ENCODE assay signal across 11 cellular contexts in the genomic region with DNA sequence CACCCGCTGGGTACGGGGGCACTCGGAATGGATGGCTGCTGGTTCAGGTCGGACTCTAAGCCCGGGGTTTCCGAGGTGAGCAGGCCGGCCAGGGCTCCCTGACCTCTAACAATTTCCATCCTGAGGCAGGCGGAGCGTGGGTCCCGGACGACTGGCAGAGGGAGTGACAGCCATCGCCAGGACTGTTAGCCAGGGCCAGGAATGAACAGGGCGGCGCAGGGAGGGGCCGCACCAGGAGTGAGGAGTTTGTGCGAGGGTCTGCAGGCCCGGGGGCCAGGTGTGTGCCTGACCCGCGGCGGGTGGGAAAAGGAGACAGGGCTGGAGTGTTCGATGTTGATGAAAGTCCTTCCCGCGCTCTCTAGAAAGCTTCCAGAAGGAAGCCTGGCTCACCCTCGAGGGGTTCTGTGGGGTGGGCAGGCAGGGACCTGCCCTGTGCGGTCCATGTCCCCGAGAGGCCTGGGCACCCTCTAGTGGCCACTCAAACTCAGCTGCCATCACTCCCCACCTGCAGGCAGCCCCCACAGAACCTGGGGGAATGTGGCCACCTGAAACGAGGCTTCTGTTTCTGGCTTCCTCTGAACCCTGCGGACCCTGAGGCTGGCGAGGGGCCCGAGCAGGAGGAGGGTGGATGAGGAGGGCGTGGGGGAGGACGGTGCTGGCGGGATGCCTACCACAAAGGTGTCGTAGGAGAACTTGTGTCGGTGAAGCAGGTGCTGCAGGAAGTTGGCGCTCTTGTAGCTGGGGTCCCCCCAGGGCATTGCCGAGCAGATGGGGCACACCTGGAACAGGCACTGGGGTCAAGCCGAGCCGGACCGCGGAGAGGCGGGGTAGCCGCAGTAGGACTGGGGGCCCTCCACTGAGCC. TPM values are rescaled to one million over a fixed set of nuclear protein-coding genes. Genes with fewer than 3 reads are reported as not detected.
DNase-seq lines count a peak whose midpoint lies in the region; ATAC-seq and TF ChIP-seq lines count a peak whose summit lies in the region.
"Had no signal": no experiment of that assay in that cellular context is flagged by ENCODE, and none has a peak within 500 bp of the region (broad histone marks: within the 10 kb centered on the region; RNA-seq: fewer than 3 reads in every experiment).

No MANE protein-coding gene starts in this region.

- peak overlapping the region; percentile 56 for H3K4me3 Mint-ChIP-seq in activated naive CD8-positive, alpha-beta T cell
- H3K4me3 Mint-ChIP-seq in activated naive CD8-positive, alpha-beta T cell treated with anti-CD3 and anti-CD28 coated beads, Interleukin-2, amount 50 U/mL, for 24 hours = no peak overlapping the region
- H3K4me3 Mint-ChIP-seq in endodermal cell = no peak overlapping the region
- H3K4me3 Mint-ChIP-seq: brain had no signal

- H3K27me3 Mint-ChIP-seq in activated naive CD8-positive, alpha-beta T cell = no peaks in the 10 kb centered on the region
- no peaks in the 10 kb centered on the region for H3K27me3 Mint-ChIP-seq in activated naive CD8-positive, alpha-beta T cell treated with anti-CD3 and anti-CD28 coated beads, Interleukin-2, amount 50 U/mL, for 24 hours
- no peaks in the 10 kb centered on the region for H3K27me3 Mint-ChIP-seq in endodermal cell (ENCODE audit: insufficient read depth)
- H3K27me3 Mint-ChIP-seq: brain had no signal

- WGBS in endodermal cell (ENCODE audit: insufficient coverage in 1 of 2, insufficient read length in 1 of 2), 2 experiments = 92 to 93% methylated on average over 14 to 43 of the region's 43 CpGs
- 82 to 86% (median 85%) methylated on average over 33 to 43 of the region's 43 CpGs for WGBS in spleen, 5 donors

- H3K9me3 Mint-ChIP-seq in activated naive CD8-positive, alpha-beta T cell (ENCODE audit: low read depth) = no peaks in the 10 kb centered on the region
- no peaks in the 10 kb centered on the region for H3K9me3 Mint-ChIP-seq in activated naive CD8-positive, alpha-beta T cell treated with anti-CD3 and anti-CD28 coated beads, Interleukin-2, amount 50 U/mL, for 24 hours
- H3K9me3 Mint-ChIP-seq in endodermal cell = no peaks in the 10 kb centered on the region
- H3K9me3 Mint-ChIP-seq: brain had no signal

- peak overlapping the region; percentile 54 for H3K27ac Mint-ChIP-seq in activated naive CD8-positive, alpha-beta T cell
- H3K27ac Mint-ChIP-seq in activated naive CD8-positive, alpha-beta T cell treated with anti-CD3 and anti-CD28 coated beads, Interleukin-2, amount 50 U/mL, for 24 hours = no peak overlapping the region
- no peak overlapping the region for H3K27ac Mint-ChIP-seq in endodermal cell

- H3K9me3 ChIP-seq in endodermal cell (ENCODE audit: control insufficient read depth, low read length) (no peaks in the 10 kb centered on the region), spleen (no peaks in the 10 kb centered on the region)
- H3K9me3 ChIP-seq: testis had no signal

- H3K27ac ChIP-seq in endodermal cell (ENCODE audit: low read depth, low read length) (no peak overlapping the region), spleen (peak overlapping the region in 6 of 8 donors; percentile 13 to 98 (median 94))
- H3K27ac ChIP-seq: testis had no signal

- H3K36me3 Mint-ChIP-seq in activated naive CD8-positive, alpha-beta T cell = no peaks in the 10 kb centered on the region
- peaks cover 4% of the 10 kb centered on the region for H3K36me3 Mint-ChIP-seq in activated naive CD8-positive, alpha-beta T cell treated with anti-CD3 and anti-CD28 coated beads, Interleukin-2, amount 50 U/mL, for 24 hours (ENCODE audit: low read depth)
- peaks cover 9% of the 10 kb centered on the region for H3K36me3 Mint-ChIP-seq in endodermal cell (ENCODE audit: low read depth)
- H3K36me3 Mint-ChIP-seq: brain had no signal

- peak; percentile 38 for TF ChIP-seq CTCF in LNCaP clone FGC (IDR thresholded peaks at IDR 0.05; ENCODE audit: control insufficient read depth, extremely low read depth, insufficient read depth)
- peak; percentile 77 for TF ChIP-seq CTCF in endodermal cell (conservative IDR thresholded peaks at IDR 0.05)
- TF ChIP-seq CTCF in spleen (IDR thresholded peaks at IDR 0.05 in 8 of 11, conservative IDR thresholded peaks at IDR 0.05 in 3 of 11) = peak in 4 of 11 experiments; percentile 17 to 53 (median 34)

- no peaks in the 10 kb centered on the region for H3K27me3 ChIP-seq in endodermal cell (ENCODE audit: control insufficient read depth, insufficient read depth, low read length, poor library complexity, severe bottlenecking)
- no peaks in the 10 kb centered on the region for H3K27me3 ChIP-seq in spleen (replicated peaks in 1 of 7)
- H3K27me3 ChIP-seq: testis had no signal

- no peaks in the 10 kb centered on the region for H3K4me1 ChIP-seq in endodermal cell (ENCODE audit: control insufficient read depth, insufficient read depth, low read length)
- H3K4me1 ChIP-seq in spleen = peaks cover 39 to 73% (median 62%) of the 10 kb centered on the region in 6 donors

- intact Hi-C loops in spleen (cut with DNase I; ENCODE audit: low total_unique reads) = no loop called here

- DNase-seq in activated naive CD8-positive, alpha-beta T cell treated with anti-CD3 and anti-CD28 coated beads, Interleukin-2, amount 50 U/mL, for 24 hours = no peak
- no peak for DNase-seq in LNCaP clone FGC (ENCODE audit: low read depth)
- DNase-seq in endodermal cell = peak; percentile 76
- no peak for DNase-seq in spleen
- no peak for DNase-seq in activated CD4-positive, alpha-beta T cell treated with anti-CD3 and anti-CD28 coated beads for 1 hour
- DNase-seq: testis had no signal

- no peak for ATAC-seq in activated naive CD8-positive, alpha-beta T cell treated with anti-CD3 and anti-CD28 coated beads, Interleukin-2, amount 50 U/mL, for 24 hours
- ATAC-seq in HG03521 (IDR thresholded peaks at IDR 0.05; ENCODE audit: unreplicated experiment) (no peak), HG02884 (IDR thresholded peaks at IDR 0.05; ENCODE audit: unreplicated experiment) (no peak)

- H3K9ac ChIP-seq in endodermal cell (ENCODE audit: extremely low read depth, low read length, poor library complexity, severe bottlenecking) = no peak overlapping the region

- H3K4me3 ChIP-seq in LNCaP clone FGC (ENCODE audit: low read depth, low read length) = no peak overlapping the region
- H3K4me3 ChIP-seq in endodermal cell (ENCODE audit: low read length) = no peak overlapping the region
- H3K4me3 ChIP-seq in spleen = no peak overlapping the region
- H3K4me3 ChIP-seq: skin epidermis, testis had no signal

- H3K36me3 ChIP-seq in endodermal cell (ENCODE audit: control insufficient read depth, insufficient read depth, low read length) = no peaks in the 10 kb centered on the region
- peaks cover 0 to 75% (median 46%) of the 10 kb centered on the region in 6 donors for H3K36me3 ChIP-seq in spleen

- peaks cover 38% of the 10 kb centered on the region for H3K4me1 Mint-ChIP-seq in activated naive CD8-positive, alpha-beta T cell (ENCODE audit: low read depth)
- H3K4me1 Mint-ChIP-seq in activated naive CD8-positive, alpha-beta T cell treated with anti-CD3 and anti-CD28 coated beads, Interleukin-2, amount 50 U/mL, for 24 hours = peaks cover 40% of the 10 kb centered on the region
- no peaks in the 10 kb centered on the region for H3K4me1 Mint-ChIP-seq in endodermal cell
- H3K4me1 Mint-ChIP-seq: brain had no signal

- no peak for TF ChIP-seq POLR2A in spleen (IDR thresholded peaks at IDR 0.05)

RNA-seq across cellular contexts. Expression of a gene that starts 8.1 kb away (rescaled TPM):
- total RNA-seq in endodermal cell (10 to 100 TPM; 24.2 to 27.2 TPM), spleen (100 to 1,000 TPM in 3 of 7 donors, 10 to 100 TPM in 4; 63.7 to 135 (median 99.1) TPM)
- polyA plus RNA-seq in endodermal cell (2013, experiment 1 of 2) = 37.1 TPM
- polyA plus RNA-seq in endodermal cell (2013, experiment 2 of 2) = 29.8 TPM
- 100 to 1,000 TPM in 1 of 3 donors, 10 to 100 TPM in 2; 55.7 to 132 (median 75.1) TPM for polyA plus RNA-seq in spleen

RNA-seq across cellular contexts. Expression of a gene that starts 8.2 kb away (rescaled TPM):
- total RNA-seq in endodermal cell (10 to 100 TPM; 16.7 to 24.3 TPM), spleen (10 to 100 TPM in 4 of 7 donors, 1 to 10 TPM in 3; 7.2 to 28.2 (median 11.7) TPM)
- polyA plus RNA-seq in endodermal cell (2013, experiment 1 of 2) = 20.6 TPM
- polyA plus RNA-seq in endodermal cell (2013, experiment 2 of 2) = 14.3 TPM
- polyA plus RNA-seq in spleen = 10 to 100 TPM; 16.6 to 24.5 (median 16.8) TPM

RNA-seq across cellular contexts. Expression of a gene that starts 11.8 kb away (rescaled TPM):
- total RNA-seq in endodermal cell (1 to 10 TPM in 1 of 2 donors, under 1 TPM in 1; 0.77 to 2.1 TPM), spleen (1 to 10 TPM; 4.8 to 7.6 (median 6.0) TPM)
- polyA plus RNA-seq in endodermal cell (2013, experiment 1 of 2) = 0.75 TPM
- 0.46 TPM for polyA plus RNA-seq in endodermal cell (2013, experiment 2 of 2)
- polyA plus RNA-seq in spleen = 1 to 10 TPM; 5.6 to 7.8 (median 7.1) TPM

RNA-seq across cellular contexts. Expression of a gene that starts 35.2 kb away (rescaled TPM):
- total RNA-seq in endodermal cell = 10 to 100 TPM; 79.8 to 81.4 TPM
- 111 TPM for polyA plus RNA-seq in endodermal cell (2013, experiment 1 of 2)
- 106 TPM for polyA plus RNA-seq in endodermal cell (2013, experiment 2 of 2)
- total RNA-seq in spleen = 10 to 100 TPM; 24.1 to 49.3 (median 35.1) TPM
- polyA plus RNA-seq in spleen = 10 to 100 TPM; 35.1 to 74.9 (median 57.3) TPM

RNA-seq across cellular contexts. Expression of a gene that starts 47.2 kb away (rescaled TPM):
- total RNA-seq in endodermal cell (100 to 1,000 TPM; 188 to 220 TPM), spleen (100 to 1,000 TPM; 557 to 820 (median 628) TPM)
- polyA plus RNA-seq in endodermal cell (2013, experiment 1 of 2) = 63.0 TPM
- polyA plus RNA-seq in endodermal cell (2013, experiment 2 of 2) = 54.6 TPM
- polyA plus RNA-seq in spleen = 100 to 1,000 TPM; 649 to 925 (median 917) TPM
